Comparison of ENCODE assay signal across 19 cellular contexts in genomic region chr1:5748286-5749225, GRCh38.
A peak's percentile ranks its signal among the peaks of the same experiment; 100 is the strongest.
DNase-seq lines count a peak whose midpoint lies in the region; ATAC-seq and TF ChIP-seq lines count a peak whose summit lies in the region.
"Had no signal": no experiment of that assay in that cellular context is flagged by ENCODE, and none has a peak within 500 bp of the region (broad histone marks: within the 10 kb centered on the region; RNA-seq: fewer than 3 reads in every experiment).

No MANE protein-coding gene starts in this region.

- TF ChIP-seq CTCF in endodermal cell (conservative IDR thresholded peaks at IDR 0.05) (no peak), body of pancreas (IDR thresholded peaks at IDR 0.05) (no peak), colonic mucosa (IDR thresholded peaks at IDR 0.05) (no peak)

- no peaks in the 10 kb centered on the region for H3K9me3 Mint-ChIP-seq in endodermal cell
- H3K9me3 Mint-ChIP-seq: CD4-positive, CD25-positive, alpha-beta regulatory T cell; IgD-negative memory B cell had no signal

- no peaks in the 10 kb centered on the region for H3K36me3 Mint-ChIP-seq in endodermal cell (ENCODE audit: low read depth)
- H3K36me3 Mint-ChIP-seq: CD4-positive, CD25-positive, alpha-beta regulatory T cell; IgD-negative memory B cell had no signal

- peaks cover 0 to 29% (median 0%) of the 10 kb centered on the region in 11 experiments; a peak in 4 of 22 replicates for H4K20me1 ChIP-seq in BLaER1 treated with 17β-estradiol and CSF1 and Interleukin-3, amounts not matched to agents 10 nM and 100 nM

- peaks cover 6% of the 10 kb centered on the region for H3K27me3 Mint-ChIP-seq in endodermal cell (ENCODE audit: insufficient read depth)

- no peak overlapping the region for H3K9ac ChIP-seq in BLaER1 treated with 17β-estradiol and CSF1 and Interleukin-3, amounts not matched to agents 10 nM and 100 nM
- H3K9ac ChIP-seq in endodermal cell (ENCODE audit: extremely low read depth, low read length, poor library complexity, severe bottlenecking) (no peak overlapping the region), colonic mucosa (ENCODE audit: low read depth in 2 of 2, low read length in 2 of 2) (no peak overlapping the region)

- no peak for TF ChIP-seq POLR2A in body of pancreas (IDR thresholded peaks at IDR 0.05)

- H3K4me3 ChIP-seq in BLaER1 treated with 17β-estradiol and CSF1 and Interleukin-3, amounts not matched to agents 10 nM and 100 nM = no peak overlapping the region
- H3K4me3 ChIP-seq in endodermal cell (ENCODE audit: low read length) (no peak overlapping the region), body of pancreas (no peak overlapping the region), colonic mucosa (no peak overlapping the region)

- no peak overlapping the region for H3K4me3 Mint-ChIP-seq in endodermal cell
- H3K4me3 Mint-ChIP-seq: CD4-positive, CD25-positive, alpha-beta regulatory T cell; IgD-negative memory B cell had no signal

- DNase-seq in activated effector memory CD4-positive, alpha-beta T cell treated with anti-CD3 and anti-CD28 coated beads, Interleukin-2, amount 50 U/mL, for 16 hours = peak; percentile 43
- DNase-seq in activated effector memory CD4-positive, alpha-beta T cell treated with Interleukin-2 at 50 U/mL for 16 hours = no peak
- DNase-seq in endodermal cell (peak; percentile 42), posterior vena cava (ENCODE audit: low spot score) (peak; percentile 73), body of pancreas (no peak), colonic mucosa (no peak)
- DNase-seq: 8988T; CD4-positive, CD25-positive, alpha-beta regulatory T cell; COR-L47; DMS 273 treated with DMSO at 0.1 percent for 48 hours; HCEC 1CT; NCI-H1105; NCI-H1694; NCI-H748 treated with DMSO at 0.1 percent for 48 hours; NK-92 treated with Interleukin-12 subunit alpha and Interleukin-12 subunit beta, amount 100 ng/mL, for 24 hours; SHP77 treated with DMSO at 0.1 percent for 48 hours had no signal

- intact Hi-C loops in posterior vena cava (cut with DNase I) = loop anchor here (5.0 to 10.0 kb wide), 2 partner anchors 234 to 241 kb away; no protein-coding TSS in a partner anchor
- intact Hi-C loops in body of pancreas (cut with DNase I) = loop anchor here (5.0 to 10.0 kb wide), 2 partner anchors 234 to 1836 kb away; no protein-coding TSS in a partner anchor
- intact Hi-C loops in colonic mucosa (cut with DNase I) = loop anchor here (5.0 kb wide), 1 partner anchor 241 kb away; no protein-coding TSS in a partner anchor

- no peaks in the 10 kb centered on the region for H3K4me1 Mint-ChIP-seq in endodermal cell
- H3K4me1 Mint-ChIP-seq: IgD-negative memory B cell had no signal

- no peaks in the 10 kb centered on the region for H3K9me3 ChIP-seq in BLaER1 treated with 17β-estradiol and CSF1 and Interleukin-3, amounts not matched to agents 10 nM and 100 nM (replicated peaks in 1 of 11)
- H3K9me3 ChIP-seq in endodermal cell (ENCODE audit: control insufficient read depth, low read length) (no peaks in the 10 kb centered on the region), body of pancreas (no peaks in the 10 kb centered on the region), colonic mucosa (no peaks in the 10 kb centered on the region)

- no peak for ATAC-seq in body of pancreas
- ATAC-seq in HG03460 (IDR thresholded peaks at IDR 0.05; ENCODE audit: unreplicated experiment) = no peak

- H3K4me2 ChIP-seq in BLaER1 treated with 17β-estradiol and CSF1 and Interleukin-3, amounts not matched to agents 10 nM and 100 nM = peak overlapping the region in 9 of 11 experiments; percentile 67 to 97 (median 94); a peak in 17 of 22 replicates

- no peak overlapping the region for H3K27ac Mint-ChIP-seq in endodermal cell
- H3K27ac Mint-ChIP-seq: CD4-positive, CD25-positive, alpha-beta regulatory T cell; IgD-negative memory B cell had no signal

- H3K27me3 ChIP-seq in BLaER1 treated with 17β-estradiol and CSF1 and Interleukin-3, amounts not matched to agents 10 nM and 100 nM = peaks cover 0 to 42% (median 0%) of the 10 kb centered on the region in 11 experiments; a peak in 5 of 22 replicates
- H3K27me3 ChIP-seq in endodermal cell (ENCODE audit: control insufficient read depth, insufficient read depth, low read length, poor library complexity, severe bottlenecking) (no peaks in the 10 kb centered on the region), body of pancreas (peaks cover 0 to 18% of the 10 kb centered on the region in 2 donors), colonic mucosa (no peaks in the 10 kb centered on the region)

- no peaks in the 10 kb centered on the region for H3K36me3 ChIP-seq in BLaER1 treated with 17β-estradiol and CSF1 and Interleukin-3, amounts not matched to agents 10 nM and 100 nM
- H3K36me3 ChIP-seq in endodermal cell (ENCODE audit: control insufficient read depth, insufficient read depth, low read length) (no peaks in the 10 kb centered on the region), body of pancreas (replicated peaks in 1 of 2; ENCODE audit: insufficient read depth in 1 of 2, low read depth in 2 of 2) (no peaks in the 10 kb centered on the region), colonic mucosa (no peaks in the 10 kb centered on the region)

- WGBS in endodermal cell (ENCODE audit: insufficient coverage in 1 of 2, insufficient read length in 1 of 2), 2 experiments = 91 to 94% methylated on average over 19 to 26 of the region's 26 CpGs
- 48 to 61% methylated on average over 13 to 26 of the region's 26 CpGs for WGBS in body of pancreas, 2 donors

- H3K4me1 ChIP-seq in BLaER1 treated with 17β-estradiol and CSF1 and Interleukin-3, amounts not matched to agents 10 nM and 100 nM = peaks cover 38 to 94% (median 93%) of the 10 kb centered on the region in 10 experiments
- H3K4me1 ChIP-seq in endodermal cell (ENCODE audit: control insufficient read depth, insufficient read depth, low read length) (peaks cover 4% of the 10 kb centered on the region), body of pancreas (no peaks in the 10 kb centered on the region), colonic mucosa (no peaks in the 10 kb centered on the region)

- no peak overlapping the region for H3K27ac ChIP-seq in BLaER1 treated with 17β-estradiol and CSF1 and Interleukin-3, amounts not matched to agents 10 nM and 100 nM
- no peak overlapping the region for H3K27ac ChIP-seq in endodermal cell (ENCODE audit: low read depth, low read length)
- no peak overlapping the region for H3K27ac ChIP-seq in body of pancreas
- H3K27ac ChIP-seq in colonic mucosa = no peak overlapping the region

Comparison
In these comparisons a context has a peak if more than half of its experiments do, and no peak if none do; other contexts are left out.
1. DNase-seq: peak in activated effector memory CD4-positive, alpha-beta T cell treated with anti-CD3 and anti-CD28 coated beads, Interleukin-2, amount 50 U/mL, for 16 hours (single experiment), endodermal cell (single experiment) and posterior vena cava (single experiment); none in activated effector memory CD4-positive, alpha-beta T cell treated with Interleukin-2 at 50 U/mL for 16 hours (single experiment), body of pancreas (0 of 4) and colonic mucosa (single experiment).